Comparison of ENCODE assay signal across 18 cellular contexts in genomic region chr2:134300585-134300984, GRCh38. TPM values are rescaled to one million over a fixed set of nuclear protein-coding genes. Genes with fewer than 3 reads are reported as not detected.
DNase-seq lines count a peak whose midpoint lies in the region; ATAC-seq, FAIRE-seq and TF ChIP-seq lines count a peak whose summit lies in the region.
"Had no signal": no experiment of that assay in that cellular context is flagged by ENCODE, and none has a peak within 500 bp of the region (broad histone marks: within the 10 kb centered on the region; RNA-seq: fewer than 3 reads in every experiment).

No MANE protein-coding gene starts in this region.

- no peak for FAIRE-seq in keratinocyte (lab: Jason Lieb, UNC)
- FAIRE-seq: GM12891 had no signal

- H3K27me3 ChIP-seq in heart left ventricle = no peaks in the 10 kb centered on the region
- H3K27me3 ChIP-seq in RWPE2 (ENCODE audit: insufficient read depth, poor library complexity, severe bottlenecking) = no peaks in the 10 kb centered on the region
- H3K27me3 ChIP-seq in keratinocyte (ENCODE audit: control insufficient read depth, extremely low read depth, insufficient read depth, low read length) = no peaks in the 10 kb centered on the region
- H3K27me3 ChIP-seq in tibial artery = no peaks in the 10 kb centered on the region

- TF ChIP-seq POLR2A in heart left ventricle (IDR thresholded peaks at IDR 0.05) = no peak

- H3K9ac ChIP-seq in keratinocyte (ENCODE audit: control insufficient read depth, extremely low read depth, insufficient read depth, low read length) = no peak overlapping the region

- H3K9me3 ChIP-seq in heart left ventricle (no peaks in the 10 kb centered on the region), RWPE2 (ENCODE audit: severe bottlenecking) (no peaks in the 10 kb centered on the region), keratinocyte (ENCODE audit: control insufficient read depth, low read depth, low read length) (no peaks in the 10 kb centered on the region), tibial artery (no peaks in the 10 kb centered on the region)

- intact Hi-C loops in heart left ventricle (cut with DNase I) (loop anchor here in 1 of 10 donors (5.0 kb wide), 1 partner anchor 102 kb away; no protein-coding TSS in a partner anchor), left ventricle myocardium superior (cut with micrococcal nuclease) (loop anchor here (10.0 kb wide), 1 partner anchor 64 kb away; no protein-coding TSS in a partner anchor), tibial artery (cut with DNase I; ENCODE audit: low total_unique reads) (no loop called here)

- no peak for TF ChIP-seq CTCF in heart left ventricle (IDR thresholded peaks at IDR 0.05)
- no peak for TF ChIP-seq CTCF in RWPE2 (IDR thresholded peaks at IDR 0.05; ENCODE audit: poor library complexity, severe bottlenecking)
- TF ChIP-seq CTCF in keratinocyte (optimal IDR thresholded peaks at IDR 0.05 in 1 of 3, IDR thresholded peaks at IDR 0.05 in 1 of 3, conservative IDR thresholded peaks at IDR 0.05 in 1 of 3; ENCODE audit: extremely low read depth in 1 of 3, insufficient read depth in 2 of 3, low read length in 3 of 3) = no peak
- no peak for TF ChIP-seq CTCF in tibial artery (IDR thresholded peaks at IDR 0.05)

- H3K27ac ChIP-seq in heart left ventricle = peak overlapping the region in 7 of 12 donors; percentile 67 to 84 (median 75)
- H3K27ac ChIP-seq in RWPE2 (ENCODE audit: poor library complexity, severe bottlenecking) = peak overlapping the region; percentile 9
- peak overlapping the region; percentile 2 for H3K27ac ChIP-seq in keratinocyte (ENCODE audit: control insufficient read depth, insufficient read depth, low read length)
- no peak overlapping the region for H3K27ac ChIP-seq in tibial artery

- no peak overlapping the region for H3K4me3 Mint-ChIP-seq in stimulated activated memory B cell treated with anti-CD40 and anti-IgM and Interleukin-4, amounts not matched to agents 10 μg/mL and 1 μg/mL and 100 μg/mL, for 72 hours
- H3K4me3 Mint-ChIP-seq: CD14-positive monocyte had no signal

- peaks cover 38% of the 10 kb centered on the region for H3K36me3 Mint-ChIP-seq in stimulated activated memory B cell treated with anti-CD40 and anti-IgM and Interleukin-4, amounts not matched to agents 10 μg/mL and 1 μg/mL and 100 μg/mL, for 72 hours

- 18 to 29% (median 21%) methylated on average over 1 of the region's 1 CpG for WGBS in heart left ventricle, 4 donors

- H3K79me2 ChIP-seq in keratinocyte (ENCODE audit: control insufficient read depth, insufficient read depth, low read length) = no peaks in the 10 kb centered on the region

- peak overlapping the region; percentile 19 for H3K27ac Mint-ChIP-seq in stimulated activated memory B cell treated with anti-CD40 and anti-IgM and Interleukin-4, amounts not matched to agents 10 μg/mL and 1 μg/mL and 100 μg/mL, for 72 hours

- no peaks in the 10 kb centered on the region for H3K9me3 Mint-ChIP-seq in stimulated activated memory B cell treated with anti-CD40 and anti-IgM and Interleukin-4, amounts not matched to agents 10 μg/mL and 1 μg/mL and 100 μg/mL, for 72 hours
- H3K9me3 Mint-ChIP-seq: IgD-negative memory B cell had no signal

- no peaks in the 10 kb centered on the region for H3K9me1 ChIP-seq in keratinocyte (ENCODE audit: control insufficient read depth, extremely low read depth, insufficient read depth, low read length)

- dilution Hi-C loops in keratinocyte (cut with MboI; ENCODE audit: extremely low pct_ligation_motif_present, low sequenced_read_pairs) = no loop called here

- H3K27me3 Mint-ChIP-seq in stimulated activated memory B cell treated with anti-CD40 and anti-IgM and Interleukin-4, amounts not matched to agents 10 μg/mL and 1 μg/mL and 100 μg/mL, for 72 hours = no peaks in the 10 kb centered on the region
- H3K27me3 Mint-ChIP-seq: IgD-negative memory B cell had no signal

- H2AFZ ChIP-seq in keratinocyte (ENCODE audit: control insufficient read depth, low read length) = no peak overlapping the region
- H2AFZ ChIP-seq: GM23248 had no signal

- DNase-seq in heart left ventricle (no peak), left ventricle myocardium superior (no peak), RWPE2 (ENCODE audit: low spot score) (no peak), keratinocyte (ENCODE audit: low read depth, low spot score) (no peak), tibial artery (no peak), NK-92 (lab: John Stamatoyannopoulos, UW; ENCODE audit: unreplicated experiment) (no peak)
- DNase-seq: COR-L47, GF-D8, Kasumi-1, NCI-H1105, NCI-H1694 treated with DMSO at 0.1 percent for 48 hours, NCI-H69, RPMI8226 had no signal

- H3K4me1 Mint-ChIP-seq in stimulated activated memory B cell treated with anti-CD40 and anti-IgM and Interleukin-4, amounts not matched to agents 10 μg/mL and 1 μg/mL and 100 μg/mL, for 72 hours = peaks cover 79% of the 10 kb centered on the region

- H4K20me1 ChIP-seq in keratinocyte (ENCODE audit: control insufficient read depth, extremely low read depth, insufficient read depth, low read length) = no peaks in the 10 kb centered on the region

- H3K4me3 ChIP-seq in heart left ventricle (no peak overlapping the region), RWPE2 (ENCODE audit: severe bottlenecking) (no peak overlapping the region), keratinocyte (ENCODE audit: control insufficient read depth in 2 of 3, extremely low read depth in 1 of 3, insufficient read depth in 2 of 3, low read depth in 1 of 3, low read length in 3 of 3) (no peak overlapping the region), tibial artery (no peak overlapping the region)

- H3K4me2 ChIP-seq in keratinocyte (ENCODE audit: control insufficient read depth, extremely low read depth, insufficient read depth, low read depth, low read length) = no peak overlapping the region

- H3K4me1 ChIP-seq in heart left ventricle (peaks cover 2 to 65% (median 36%) of the 10 kb centered on the region in 12 donors), RWPE2 (ENCODE audit: insufficient read depth, poor library complexity, severe bottlenecking) (peaks cover 12% of the 10 kb centered on the region), keratinocyte (ENCODE audit: control insufficient read depth, extremely low read depth, insufficient read depth, low read length) (peaks cover 21% of the 10 kb centered on the region), tibial artery (peaks cover 0 to 31% (median 17%) of the 10 kb centered on the region in 4 donors)

- H3K36me3 ChIP-seq in heart left ventricle = no peaks in the 10 kb centered on the region
- no peaks in the 10 kb centered on the region for H3K36me3 ChIP-seq in RWPE2 (ENCODE audit: low read depth)
- no peaks in the 10 kb centered on the region for H3K36me3 ChIP-seq in keratinocyte (ENCODE audit: control insufficient read depth in 2 of 2, extremely low read depth in 1 of 2, insufficient read depth in 2 of 2, low read length in 2 of 2)
- no peaks in the 10 kb centered on the region for H3K36me3 ChIP-seq in tibial artery

- no peak for ATAC-seq in heart left ventricle
- ATAC-seq in left ventricle myocardium superior = no peak
- no peak for ATAC-seq in RWPE2 (ENCODE audit: low read depth)
- ATAC-seq in stimulated activated memory B cell treated with anti-CD40 and anti-IgM and Interleukin-4, amounts not matched to agents 10 μg/mL and 1 μg/mL and 100 μg/mL, for 72 hours = no peak

RNA-seq across cellular contexts. Expression of gene MGAT5, which starts 46.7 kb away (rescaled TPM):
- 100 to 1,000 TPM in 3 of 9 donors, 10 to 100 TPM in 6; 63.1 to 116 (median 84.5) TPM for total RNA-seq in heart left ventricle
- polyA plus RNA-seq in heart left ventricle = 10 to 100 TPM in 1 of 2 donors, 1 to 10 TPM in 1; 9.7 to 38.8 TPM
- total RNA-seq in left ventricle myocardium superior = 98.1 TPM
- polyA plus RNA-seq in keratinocyte = 20.9 to 33.8 TPM (median 23.0 TPM) in 3 replicates
- polyA plus RNA-seq in keratinocyte (2011; ENCODE audit: low read depth) = 4.7 TPM
- 13.0 and 15.4 TPM in 2 replicates for polyA plus RNA-seq in keratinocyte (2011; cell fraction: cytosol; rRNA removed)
- 49.0 and 50.4 TPM in 2 replicates for polyA plus RNA-seq in keratinocyte (2011; cell fraction: nucleus; rRNA removed)
- 13.8 and 30.0 TPM in 2 replicates for polyA plus RNA-seq in keratinocyte (2012; ENCODE audit: low replicate concordance)
- 55.7 to 85.2 TPM (median 82.7 TPM) in 3 replicates for polyA minus RNA-seq in keratinocyte
- 35.9 TPM for polyA minus RNA-seq in keratinocyte (2011; cell fraction: cytosol; rRNA and poly(A)+ RNA removed)
- polyA minus RNA-seq in keratinocyte (2011; cell fraction: nucleus; rRNA and poly(A)+ RNA removed) = 96.5 and 159 TPM in 2 replicates

Comparison
In these comparisons a context has a peak if more than half of its experiments do, and no peak if none do; other contexts are left out.
1. H3K27ac ChIP-seq: peak in heart left ventricle (7 of 12), RWPE2 (single experiment) and keratinocyte (single experiment); none in tibial artery (0 of 2).